ENCODE assay signal across 2 cellular contexts in the genomic region with DNA sequence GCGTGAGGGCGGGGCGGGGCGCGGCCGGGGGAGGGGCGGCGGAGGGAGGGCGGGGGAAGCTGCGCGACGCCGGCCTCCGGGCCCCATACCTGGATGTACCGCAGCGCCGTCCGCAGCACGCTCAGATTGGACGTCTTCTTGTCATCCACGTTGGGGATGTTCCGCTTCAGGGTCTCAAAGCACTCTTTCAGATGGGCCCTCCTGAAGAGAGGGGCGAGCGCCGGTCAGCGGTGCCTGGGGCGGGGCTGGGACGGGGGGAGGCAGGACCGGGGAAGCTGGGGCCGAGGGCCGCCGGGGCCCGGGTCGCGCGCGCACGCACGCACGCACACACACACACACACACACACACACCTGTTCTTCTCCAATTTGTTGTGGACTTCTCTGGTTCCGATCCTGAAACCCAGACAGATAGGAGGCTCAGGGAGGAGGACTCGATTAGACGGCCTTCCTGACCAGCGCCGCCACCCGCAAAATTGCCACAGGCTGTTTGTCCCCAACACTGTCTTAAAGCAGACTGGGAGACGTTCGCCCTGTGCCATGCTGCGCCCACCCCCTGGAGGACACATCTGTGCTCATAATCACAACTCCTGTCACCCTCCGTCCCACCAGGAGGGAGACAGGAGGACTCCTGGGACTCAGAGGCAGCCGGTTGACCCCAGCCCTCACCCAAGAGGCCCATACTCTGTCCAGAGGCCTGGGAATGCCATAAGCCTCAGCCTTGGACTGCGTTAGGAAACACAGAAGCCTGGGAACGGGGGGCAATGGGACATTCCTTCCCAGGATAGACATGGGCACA.
TF ChIP-seq lines count a peak whose summit lies in the region.

No MANE protein-coding gene starts in this region.

TF ChIP-seq in K562, 482 proteins besides CTCF, POLR2A, EP300 and RAD21:
- TF ChIP-seq ZNF696 (CRISPR knock-in tag; conservative IDR thresholded peaks at IDR 0.05) (no peak), CCNT2 (IDR thresholded peaks at IDR 0.05; ENCODE audit: borderline replicate concordance, extremely low read depth, insufficient read length, low read depth, low read length) (peak; percentile 24), MCM3 (IDR thresholded peaks at IDR 0.05) (no peak), SREBF1 (IDR thresholded peaks at IDR 0.05; ENCODE audit: borderline replicate concordance, low read depth, low read length) (no peak), ZNF175 (CRISPR knock-in tag; IDR thresholded peaks at IDR 0.05; ENCODE audit: low read depth) (no peak), RBFOX2 (IDR thresholded peaks at IDR 0.05; ENCODE audit: low read depth, low read length) (no peak), FOXP4 (CRISPR knock-in tag; IDR thresholded peaks at IDR 0.05; ENCODE audit: borderline replicate concordance) (no peak), BCLAF1 (IDR thresholded peaks at IDR 0.05; ENCODE audit: borderline replicate concordance in 1 of 2, control insufficient read depth in 1 of 2, low read depth in 2 of 2, low read length in 1 of 2) (no peak)
- TF ChIP-seq, protein P1, sequence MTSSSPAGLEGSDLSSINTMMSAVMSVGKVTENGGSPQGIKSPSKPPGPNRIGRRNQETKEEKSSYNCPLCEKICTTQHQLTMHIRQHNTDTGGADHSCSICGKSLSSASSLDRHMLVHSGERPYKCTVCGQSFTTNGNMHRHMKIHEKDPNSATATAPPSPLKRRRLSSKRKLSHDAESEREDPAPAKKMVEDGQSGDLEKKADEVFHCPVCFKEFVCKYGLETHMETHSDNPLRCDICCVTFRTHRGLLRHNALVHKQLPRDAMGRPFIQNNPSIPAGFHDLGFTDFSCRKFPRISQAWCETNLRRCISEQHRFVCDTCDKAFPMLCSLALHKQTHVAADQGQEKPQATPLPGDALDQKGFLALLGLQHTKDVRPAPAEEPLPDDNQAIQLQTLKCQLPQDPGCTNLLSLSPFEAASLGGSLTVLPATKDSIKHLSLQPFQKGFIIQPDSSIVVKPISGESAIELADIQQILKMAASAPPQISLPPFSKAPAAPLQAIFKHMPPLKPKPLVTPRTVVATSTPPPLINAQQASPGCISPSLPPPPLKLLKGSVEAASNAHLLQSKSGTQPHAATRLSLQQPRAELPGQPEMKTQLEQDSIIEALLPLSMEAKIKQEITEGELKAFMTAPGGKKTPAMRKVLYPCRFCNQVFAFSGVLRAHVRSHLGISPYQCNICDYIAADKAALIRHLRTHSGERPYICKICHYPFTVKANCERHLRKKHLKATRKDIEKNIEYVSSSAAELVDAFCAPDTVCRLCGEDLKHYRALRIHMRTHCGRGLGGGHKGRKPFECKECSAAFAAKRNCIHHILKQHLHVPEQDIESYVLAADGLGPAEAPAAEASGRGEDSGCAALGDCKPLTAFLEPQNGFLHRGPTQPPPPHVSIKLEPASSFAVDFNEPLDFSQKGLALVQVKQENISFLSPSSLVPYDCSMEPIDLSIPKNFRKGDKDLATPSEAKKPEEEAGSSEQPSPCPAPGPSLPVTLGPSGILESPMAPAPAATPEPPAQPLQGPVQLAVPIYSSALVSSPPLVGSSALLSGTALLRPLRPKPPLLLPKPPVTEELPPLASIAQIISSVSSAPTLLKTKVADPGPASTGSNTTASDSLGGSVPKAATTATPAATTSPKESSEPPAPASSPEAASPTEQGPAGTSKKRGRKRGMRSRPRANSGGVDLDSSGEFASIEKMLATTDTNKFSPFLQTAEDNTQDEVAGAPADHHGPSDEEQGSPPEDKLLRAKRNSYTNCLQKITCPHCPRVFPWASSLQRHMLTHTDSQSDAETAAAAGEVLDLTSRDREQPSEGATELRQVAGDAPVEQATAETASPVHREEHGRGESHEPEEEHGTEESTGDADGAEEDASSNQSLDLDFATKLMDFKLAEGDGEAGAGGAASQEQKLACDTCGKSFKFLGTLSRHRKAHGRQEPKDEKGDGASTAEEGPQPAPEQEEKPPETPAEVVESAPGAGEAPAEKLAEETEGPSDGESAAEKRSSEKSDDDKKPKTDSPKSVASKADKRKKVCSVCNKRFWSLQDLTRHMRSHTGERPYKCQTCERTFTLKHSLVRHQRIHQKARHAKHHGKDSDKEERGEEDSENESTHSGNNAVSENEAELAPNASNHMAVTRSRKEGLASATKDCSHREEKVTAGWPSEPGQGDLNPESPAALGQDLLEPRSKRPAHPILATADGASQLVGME (CRISPR knock-in tag; IDR thresholded peaks at IDR 0.05): no peak

TF ChIP-seq in GM12891, 5 proteins besides CTCF, POLR2A, EP300 and RAD21:
- no peak for TF ChIP-seq SPI1 (IDR thresholded peaks at IDR 0.05; ENCODE audit: low read depth, low read length)
- TF ChIP-seq POU2F2 (IDR thresholded peaks at IDR 0.05; ENCODE audit: low read depth, low read length): no peak
- TF ChIP-seq TAF1 (IDR thresholded peaks at IDR 0.05; ENCODE audit: low read depth, low read length): no peak
- TF ChIP-seq POLR2AphosphoS5 (IDR thresholded peaks at IDR 0.05; ENCODE audit: low read depth, low read length): no peak
- TF ChIP-seq PAX5 (IDR thresholded peaks at IDR 0.05; ENCODE audit: insufficient read depth, low read length, severe bottlenecking): no peak
TF ChIP-seq in GM12891: peak in this region for 0.
